In the genomic region with DNA sequence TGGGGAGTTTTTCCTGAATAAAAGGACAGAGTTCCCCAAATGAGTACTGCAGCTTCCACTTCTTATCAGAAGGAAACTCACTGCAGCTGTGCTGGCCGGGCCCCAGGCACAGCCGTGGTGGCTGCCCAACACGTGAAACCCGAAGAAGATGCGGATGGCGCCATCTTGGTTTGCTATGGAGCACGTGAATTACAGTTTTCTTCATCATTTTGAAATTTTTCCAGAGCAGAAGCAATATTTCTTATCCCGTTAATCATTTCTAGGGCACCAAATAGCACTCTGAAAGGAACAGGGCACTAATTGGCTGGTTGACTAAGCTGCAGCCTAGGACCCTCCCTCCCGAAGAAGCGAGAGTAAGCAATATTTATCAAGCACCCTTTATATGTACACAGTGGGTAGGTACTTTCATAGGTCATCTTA, we compare ENCODE assay signal across 2 cellular contexts.
TF ChIP-seq lines count a peak whose summit lies in the region.

No MANE protein-coding gene starts in this region.

TF ChIP-seq in liver, 16 proteins besides CTCF, POLR2A, EP300 and RAD21:
- TF ChIP-seq GABPA (IDR thresholded peaks at IDR 0.05 in 1 of 2, conservative IDR thresholded peaks at IDR 0.05 in 1 of 2) (no peak), YY1 (IDR thresholded peaks at IDR 0.05) (peak; percentile 77), JUND (IDR thresholded peaks at IDR 0.05) (no peak), HNF4G (IDR thresholded peaks at IDR 0.05) (no peak), SP1 (IDR thresholded peaks at IDR 0.05) (no peak), FOXA1 (IDR thresholded peaks at IDR 0.05) (no peak)

TF ChIP-seq in HepG2, 621 proteins besides CTCF, POLR2A, EP300 and RAD21:
- TF ChIP-seq ZNF17 (CRISPR knock-in tag; IDR thresholded peaks at IDR 0.05) (no peak), ZNF780A (CRISPR knock-in tag; IDR thresholded peaks at IDR 0.05) (no peak), NR2F1 (CRISPR knock-in tag; IDR thresholded peaks at IDR 0.05) (no peak), NFKBIZ (CRISPR knock-in tag; IDR thresholded peaks at IDR 0.05) (no peak), RARA (CRISPR knock-in tag; IDR thresholded peaks at IDR 0.05) (no peak), PLRG1 (conservative IDR thresholded peaks at IDR 0.05) (no peak), HHEX (CRISPR knock-in tag; IDR thresholded peaks at IDR 0.05) (no peak), SOX5 (CRISPR knock-in tag; IDR thresholded peaks at IDR 0.05; ENCODE audit: borderline replicate concordance) (no peak), RFX5 (IDR thresholded peaks at IDR 0.05; ENCODE audit: low read depth, low read length) (no peak), ZNF484 (CRISPR knock-in tag; IDR thresholded peaks at IDR 0.05; ENCODE audit: borderline replicate concordance, low read depth) (no peak), SIX1 (CRISPR knock-in tag; IDR thresholded peaks at IDR 0.05; ENCODE audit: borderline replicate concordance) (no peak), MAZ (IDR thresholded peaks at IDR 0.05; ENCODE audit: borderline replicate concordance, low read depth, low read length) (no peak), MAZ (CRISPR knock-in tag; IDR thresholded peaks at IDR 0.05; ENCODE audit: low read depth) (no peak), MED13 (CRISPR knock-in tag; IDR thresholded peaks at IDR 0.05) (no peak), ZNF230 (CRISPR knock-in tag; IDR thresholded peaks at IDR 0.05) (no peak), NFRKB (IDR thresholded peaks at IDR 0.05) (no peak)
- TF ChIP-seq, protein P1, sequence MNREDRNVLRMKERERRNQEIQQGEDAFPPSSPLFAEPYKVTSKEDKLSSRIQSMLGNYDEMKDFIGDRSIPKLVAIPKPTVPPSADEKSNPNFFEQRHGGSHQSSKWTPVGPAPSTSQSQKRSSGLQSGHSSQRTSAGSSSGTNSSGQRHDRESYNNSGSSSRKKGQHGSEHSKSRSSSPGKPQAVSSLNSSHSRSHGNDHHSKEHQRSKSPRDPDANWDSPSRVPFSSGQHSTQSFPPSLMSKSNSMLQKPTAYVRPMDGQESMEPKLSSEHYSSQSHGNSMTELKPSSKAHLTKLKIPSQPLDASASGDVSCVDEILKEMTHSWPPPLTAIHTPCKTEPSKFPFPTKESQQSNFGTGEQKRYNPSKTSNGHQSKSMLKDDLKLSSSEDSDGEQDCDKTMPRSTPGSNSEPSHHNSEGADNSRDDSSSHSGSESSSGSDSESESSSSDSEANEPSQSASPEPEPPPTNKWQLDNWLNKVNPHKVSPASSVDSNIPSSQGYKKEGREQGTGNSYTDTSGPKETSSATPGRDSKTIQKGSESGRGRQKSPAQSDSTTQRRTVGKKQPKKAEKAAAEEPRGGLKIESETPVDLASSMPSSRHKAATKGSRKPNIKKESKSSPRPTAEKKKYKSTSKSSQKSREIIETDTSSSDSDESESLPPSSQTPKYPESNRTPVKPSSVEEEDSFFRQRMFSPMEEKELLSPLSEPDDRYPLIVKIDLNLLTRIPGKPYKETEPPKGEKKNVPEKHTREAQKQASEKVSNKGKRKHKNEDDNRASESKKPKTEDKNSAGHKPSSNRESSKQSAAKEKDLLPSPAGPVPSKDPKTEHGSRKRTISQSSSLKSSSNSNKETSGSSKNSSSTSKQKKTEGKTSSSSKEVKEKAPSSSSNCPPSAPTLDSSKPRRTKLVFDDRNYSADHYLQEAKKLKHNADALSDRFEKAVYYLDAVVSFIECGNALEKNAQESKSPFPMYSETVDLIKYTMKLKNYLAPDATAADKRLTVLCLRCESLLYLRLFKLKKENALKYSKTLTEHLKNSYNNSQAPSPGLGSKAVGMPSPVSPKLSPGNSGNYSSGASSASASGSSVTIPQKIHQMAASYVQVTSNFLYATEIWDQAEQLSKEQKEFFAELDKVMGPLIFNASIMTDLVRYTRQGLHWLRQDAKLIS (CRISPR knock-in tag; IDR thresholded peaks at IDR 0.05), result no peak
- TF ChIP-seq, protein P2, sequence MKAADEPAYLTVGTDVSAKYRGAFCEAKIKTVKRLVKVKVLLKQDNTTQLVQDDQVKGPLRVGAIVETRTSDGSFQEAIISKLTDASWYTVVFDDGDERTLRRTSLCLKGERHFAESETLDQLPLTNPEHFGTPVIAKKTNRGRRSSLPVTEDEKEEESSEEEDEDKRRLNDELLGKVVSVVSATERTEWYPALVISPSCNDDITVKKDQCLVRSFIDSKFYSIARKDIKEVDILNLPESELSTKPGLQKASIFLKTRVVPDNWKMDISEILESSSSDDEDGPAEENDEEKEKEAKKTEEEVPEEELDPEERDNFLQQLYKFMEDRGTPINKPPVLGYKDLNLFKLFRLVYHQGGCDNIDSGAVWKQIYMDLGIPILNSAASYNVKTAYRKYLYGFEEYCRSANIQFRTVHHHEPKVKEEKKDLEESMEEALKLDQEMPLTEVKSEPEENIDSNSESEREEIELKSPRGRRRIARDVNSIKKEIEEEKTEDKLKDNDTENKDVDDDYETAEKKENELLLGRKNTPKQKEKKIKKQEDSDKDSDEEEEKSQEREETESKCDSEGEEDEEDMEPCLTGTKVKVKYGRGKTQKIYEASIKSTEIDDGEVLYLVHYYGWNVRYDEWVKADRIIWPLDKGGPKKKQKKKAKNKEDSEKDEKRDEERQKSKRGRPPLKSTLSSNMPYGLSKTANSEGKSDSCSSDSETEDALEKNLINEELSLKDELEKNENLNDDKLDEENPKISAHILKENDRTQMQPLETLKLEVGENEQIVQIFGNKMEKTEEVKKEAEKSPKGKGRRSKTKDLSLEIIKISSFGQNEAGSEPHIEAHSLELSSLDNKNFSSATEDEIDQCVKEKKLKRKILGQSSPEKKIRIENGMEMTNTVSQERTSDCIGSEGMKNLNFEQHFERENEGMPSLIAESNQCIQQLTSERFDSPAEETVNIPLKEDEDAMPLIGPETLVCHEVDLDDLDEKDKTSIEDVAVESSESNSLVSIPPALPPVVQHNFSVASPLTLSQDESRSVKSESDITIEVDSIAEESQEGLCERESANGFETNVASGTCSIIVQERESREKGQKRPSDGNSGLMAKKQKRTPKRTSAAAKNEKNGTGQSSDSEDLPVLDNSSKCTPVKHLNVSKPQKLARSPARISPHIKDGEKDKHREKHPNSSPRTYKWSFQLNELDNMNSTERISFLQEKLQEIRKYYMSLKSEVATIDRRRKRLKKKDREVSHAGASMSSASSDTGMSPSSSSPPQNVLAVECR (CRISPR knock-in tag; IDR thresholded peaks at IDR 0.05; ENCODE audit: borderline replicate concordance), result no peak
- TF ChIP-seq, protein P3, sequence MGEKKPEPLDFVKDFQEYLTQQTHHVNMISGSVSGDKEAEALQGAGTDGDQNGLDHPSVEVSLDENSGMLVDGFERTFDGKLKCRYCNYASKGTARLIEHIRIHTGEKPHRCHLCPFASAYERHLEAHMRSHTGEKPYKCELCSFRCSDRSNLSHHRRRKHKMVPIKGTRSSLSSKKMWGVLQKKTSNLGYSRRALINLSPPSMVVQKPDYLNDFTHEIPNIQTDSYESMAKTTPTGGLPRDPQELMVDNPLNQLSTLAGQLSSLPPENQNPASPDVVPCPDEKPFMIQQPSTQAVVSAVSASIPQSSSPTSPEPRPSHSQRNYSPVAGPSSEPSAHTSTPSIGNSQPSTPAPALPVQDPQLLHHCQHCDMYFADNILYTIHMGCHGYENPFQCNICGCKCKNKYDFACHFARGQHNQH (CRISPR knock-in tag; IDR thresholded peaks at IDR 0.05), result no peak
